In genomic region chr11:67465530-67465929, GRCh38 we compare ENCODE assay signal across 9 cellular contexts. TPM values are rescaled to one million over a fixed set of nuclear protein-coding genes. Genes with fewer than 3 reads are reported as not detected.
DNase-seq lines count a peak whose midpoint lies in the region; ATAC-seq, FAIRE-seq and TF ChIP-seq lines count a peak whose summit lies in the region.
"Not testable (repeated sequence)": the region's sequence is repeated elsewhere in the genome, so short reads cannot be mapped to it uniquely, and the experiment has no call there.
"Had no signal": no experiment of that assay in that cellular context is flagged by ENCODE, and none has a peak within 500 bp of the region (broad histone marks: within the 10 kb centered on the region; RNA-seq: fewer than 3 reads in every experiment).

No MANE protein-coding gene starts in this region.

- not testable (repeated sequence) for H4K20me1 ChIP-seq in SU-DHL-6 (ENCODE audit: low read depth, low read length); keratinocyte (ENCODE audit: control insufficient read depth, extremely low read depth, insufficient read depth, low read length)

- H3K4me3 ChIP-seq in SU-DHL-6 (ENCODE audit: insufficient read depth, low read length, poor library complexity, severe bottlenecking): peak overlapping the region; percentile 63
- peak overlapping the region; percentile 45 to 73 (median 46) for H3K4me3 ChIP-seq in keratinocyte (ENCODE audit: control insufficient read depth in 2 of 3, extremely low read depth in 1 of 3, insufficient read depth in 2 of 3, low read depth in 1 of 3, low read length in 3 of 3)
- peak overlapping the region; percentile 49 for H3K4me3 ChIP-seq in neuron (ENCODE audit: low read length)
- H3K4me3 ChIP-seq in thoracic aorta: not testable (repeated sequence)

- H3K4me1 ChIP-seq in keratinocyte (ENCODE audit: control insufficient read depth, extremely low read depth, insufficient read depth, low read length): peaks cover 23% of the 10 kb centered on the region
- peaks cover 20% of the 10 kb centered on the region for H3K4me1 ChIP-seq in neuron (ENCODE audit: insufficient read depth, low read length)
- peaks cover 10 to 44% of the 10 kb centered on the region in 2 donors for H3K4me1 ChIP-seq in thoracic aorta (ENCODE audit: control insufficient read depth in 1 of 2, low read depth in 2 of 2)

- H3K9me3 Mint-ChIP-seq in CD4-positive, alpha-beta T cell; IgD-negative memory B cell: not testable (repeated sequence)

- TF ChIP-seq POLR2A in erythroblast (IDR thresholded peaks at IDR 0.05; ENCODE audit: low read length): not testable (repeated sequence)

- not testable (repeated sequence) for ATAC-seq in CD4-positive, alpha-beta T cell (ENCODE audit: poor library complexity); thoracic aorta (ENCODE audit: insufficient number of reproducible peaks, low FRiP score, low read depth)

- peak overlapping the region; percentile 93 for H3K27ac Mint-ChIP-seq in CD4-positive, alpha-beta T cell
- peak overlapping the region; percentile 89 to 96 (median 91) for H3K27ac Mint-ChIP-seq in IgD-negative memory B cell

- CTCF ChIA-PET in CD4-positive, alpha-beta T cell (lab: Charles Lee): interaction anchor here (0.7 to 1.6 kb wide), 4 partner anchors 17 to 83 kb away, joined by 3 to 6 read pairs (median 4); partner anchors contain the start of gene AIP

- peaks cover 20% of the 10 kb centered on the region for H3K79me2 ChIP-seq in SU-DHL-6 (ENCODE audit: insufficient read depth, low read length)
- not testable (repeated sequence) for H3K79me2 ChIP-seq in keratinocyte (ENCODE audit: control insufficient read depth, insufficient read depth, low read length)

- H3K9ac ChIP-seq in SU-DHL-6 (ENCODE audit: low read length) (peak overlapping the region; percentile 99), keratinocyte (ENCODE audit: control insufficient read depth, extremely low read depth, insufficient read depth, low read length) (peak overlapping the region; percentile 64)

- not testable (repeated sequence) for H3K27me3 Mint-ChIP-seq in CD4-positive, alpha-beta T cell; IgD-negative memory B cell

- TF ChIP-seq CTCF in CD4-positive, alpha-beta T cell (IDR thresholded peaks at IDR 0.05); SU-DHL-6 (IDR thresholded peaks at IDR 0.05; ENCODE audit: insufficient read depth, low read length, poor library complexity, severe bottlenecking); keratinocyte (optimal IDR thresholded peaks at IDR 0.05 in 1 of 3, IDR thresholded peaks at IDR 0.05 in 1 of 3, conservative IDR thresholded peaks at IDR 0.05 in 1 of 3; ENCODE audit: extremely low read depth in 1 of 3, insufficient read depth in 2 of 3, low read length in 3 of 3); thoracic aorta (IDR thresholded peaks at IDR 0.05): not testable (repeated sequence)

- H3K9me2 ChIP-seq in SU-DHL-6 (replicated peaks; ENCODE audit: insufficient read depth, low read length): not testable (repeated sequence)

- H3K36me3 ChIP-seq in SU-DHL-6 (ENCODE audit: low read length); keratinocyte (ENCODE audit: control insufficient read depth in 2 of 2, extremely low read depth in 1 of 2, insufficient read depth in 2 of 2, low read length in 2 of 2); neuron (ENCODE audit: insufficient read depth, low read length); thoracic aorta: not testable (repeated sequence)

- POLR2A ChIA-PET in CD4-positive, alpha-beta T cell (lab: Charles Lee): interaction anchor here (0.7 to 8.5 kb wide), 16 partner anchors 13 to 194 kb away, joined by 3 to 131 read pairs (median 8); partner anchors contain the start of genes AIP, CORO1B, PPP1CA and PTPRCAP

- not testable (repeated sequence) for H3K27me3 ChIP-seq in CD4-positive, alpha-beta T cell (ENCODE audit: control insufficient read depth, insufficient read depth, low read length); SU-DHL-6 (ENCODE audit: low read length); keratinocyte (ENCODE audit: control insufficient read depth, extremely low read depth, insufficient read depth, low read length); neuron (ENCODE audit: insufficient read depth, low read length); thoracic aorta (replicated peaks; ENCODE audit: insufficient read depth)

- H2AFZ ChIP-seq in SU-DHL-6 (ENCODE audit: low read depth, low read length, severe bottlenecking); keratinocyte (ENCODE audit: control insufficient read depth, low read length); neuron (ENCODE audit: low read depth, low read length): not testable (repeated sequence)

- intact Hi-C loops in CD4-positive, alpha-beta T cell (cut with DNase I, micrococcal nuclease): loop anchor here (2.0 to 5.0 kb wide), 2 partner anchors 19 to 48 kb away; partner anchors contain the start of gene CARNS1 (in 1 of the 2)

- peak overlapping the region; percentile 89 for H3K27ac ChIP-seq in CD4-positive, alpha-beta T cell (ENCODE audit: low read depth, low read length)
- peak overlapping the region; percentile 94 for H3K27ac ChIP-seq in SU-DHL-6 (ENCODE audit: low read depth, low read length)
- peak overlapping the region; percentile 91 for H3K27ac ChIP-seq in angular gyrus (ENCODE audit: low read depth, low read length)
- H3K27ac ChIP-seq in keratinocyte (ENCODE audit: control insufficient read depth, insufficient read depth, low read length): peak overlapping the region; percentile 69
- peak overlapping the region; percentile 81 to 82 for H3K27ac ChIP-seq in thoracic aorta

- DNase-seq in CD4-positive, alpha-beta T cell; keratinocyte (ENCODE audit: low read depth, low spot score); thoracic aorta (ENCODE audit: low spot score): not testable (repeated sequence)
- peak; percentile 50 to 67 for DNase-seq in erythroblast (lab: John Stamatoyannopoulos, UW)

- dilution Hi-C loops in keratinocyte (cut with MboI; ENCODE audit: extremely low pct_ligation_motif_present, low sequenced_read_pairs): not testable (repeated sequence)

- H3K4me2 ChIP-seq in SU-DHL-6 (ENCODE audit: low read depth, low read length, poor library complexity, severe bottlenecking) (peak overlapping the region; percentile 89), keratinocyte (ENCODE audit: control insufficient read depth, extremely low read depth, insufficient read depth, low read depth, low read length) (peak overlapping the region; percentile 76)

- H3F3A ChIP-seq in SU-DHL-6 (ENCODE audit: insufficient read depth): peaks cover 52% of the 10 kb centered on the region

- H3K9me3 ChIP-seq in CD4-positive, alpha-beta T cell (ENCODE audit: control insufficient read depth, low read length); SU-DHL-6 (ENCODE audit: insufficient read depth, low read length); keratinocyte (ENCODE audit: control insufficient read depth, low read depth, low read length); neuron (ENCODE audit: low read length); thoracic aorta: not testable (repeated sequence)

- peaks cover 43% of the 10 kb centered on the region for H3K4me1 Mint-ChIP-seq in CD4-positive, alpha-beta T cell (ENCODE audit: low read depth)
- H3K4me1 Mint-ChIP-seq in IgD-negative memory B cell: peaks cover 12 to 25% (median 21%) of the 10 kb centered on the region in 3 donors

- H3K4me3 Mint-ChIP-seq in CD4-positive, alpha-beta T cell: peak overlapping the region; percentile 89
- H3K4me3 Mint-ChIP-seq in IgD-negative memory B cell: peak overlapping the region; percentile 86 to 96 (median 93)

- FAIRE-seq in keratinocyte (lab: Jason Lieb, UNC): not testable (repeated sequence)

- H3K9me1 ChIP-seq in keratinocyte (ENCODE audit: control insufficient read depth, extremely low read depth, insufficient read depth, low read length): not testable (repeated sequence)

- H3K36me3 Mint-ChIP-seq in CD4-positive, alpha-beta T cell (ENCODE audit: low read depth); IgD-negative memory B cell: not testable (repeated sequence)

RNA-seq across cellular contexts. Expression of gene TMEM134, which starts 3.5 kb away (rescaled TPM):
- total RNA-seq in CD4-positive, alpha-beta T cell: 10 to 100 TPM; 49.9 to 52.4 TPM
- polyA plus RNA-seq in IgD-negative memory B cell (272 TPM), keratinocyte (24.7 to 71.1 TPM (median 40.4 TPM) in 3 replicates)
- polyA plus RNA-seq in keratinocyte (2011; ENCODE audit: low read depth): 10.7 TPM
- 27.0 and 78.9 TPM in 2 replicates for polyA plus RNA-seq in keratinocyte (2011; cell fraction: cytosol; rRNA removed)
- polyA plus RNA-seq in keratinocyte (2011; cell fraction: nucleus; rRNA removed): 37.4 and 52.6 TPM in 2 replicates
- 42.7 and 77.6 TPM in 2 replicates for polyA plus RNA-seq in keratinocyte (2012; ENCODE audit: low replicate concordance)
- polyA minus RNA-seq in keratinocyte: 7.9 to 18.5 TPM (median 12.6 TPM) in 3 replicates
- polyA minus RNA-seq in keratinocyte (2011; cell fraction: cytosol; rRNA and poly(A)+ RNA removed): 43.0 TPM
- 6.6 and 11.0 TPM in 2 replicates for polyA minus RNA-seq in keratinocyte (2011; cell fraction: nucleus; rRNA and poly(A)+ RNA removed)
- 10 to 100 TPM; 66.7 to 67.7 TPM for total RNA-seq in thoracic aorta

RNA-seq across cellular contexts. Expression of gene CABP4, which starts 10.4 kb away (rescaled TPM):
- total RNA-seq in CD4-positive, alpha-beta T cell: 1 to 10 TPM; 7.5 to 8.5 TPM
- polyA plus RNA-seq in IgD-negative memory B cell (3.9 TPM), keratinocyte (not detected in 3 replicates)
- polyA plus RNA-seq in keratinocyte (2011; ENCODE audit: low read depth): 0.10 TPM
- polyA plus RNA-seq in keratinocyte (2011; cell fraction: cytosol; rRNA removed): not detected in 2 replicates
- polyA plus RNA-seq in keratinocyte (2011; cell fraction: nucleus; rRNA removed): not detected in 2 replicates
- polyA plus RNA-seq in keratinocyte (2012; ENCODE audit: low replicate concordance): not detected in 2 replicates
- polyA minus RNA-seq in keratinocyte: not detected in 3 replicates
- not detected for polyA minus RNA-seq in keratinocyte (2011; cell fraction: cytosol; rRNA and poly(A)+ RNA removed)
- not detected in 2 replicates for polyA minus RNA-seq in keratinocyte (2011; cell fraction: nucleus; rRNA and poly(A)+ RNA removed)
- total RNA-seq in thoracic aorta: 1 to 10 TPM; 5.3 to 5.7 TPM

RNA-seq across cellular contexts. Expression of gene GPR152, which starts 13.0 kb away (rescaled TPM):
- not detected for total RNA-seq in CD4-positive, alpha-beta T cell
- 1.8 TPM for polyA plus RNA-seq in IgD-negative memory B cell
- not detected in 3 replicates for polyA plus RNA-seq in keratinocyte
- not detected for polyA plus RNA-seq in keratinocyte (2011; ENCODE audit: low read depth)
- not detected in 2 replicates for polyA plus RNA-seq in keratinocyte (2011; cell fraction: cytosol; rRNA removed)
- not detected in 2 replicates for polyA plus RNA-seq in keratinocyte (2011; cell fraction: nucleus; rRNA removed)
- polyA plus RNA-seq in keratinocyte (2012; ENCODE audit: low replicate concordance): not detected in 2 replicates
- polyA minus RNA-seq in keratinocyte: not detected in 3 replicates
- polyA minus RNA-seq in keratinocyte (2011; cell fraction: cytosol; rRNA and poly(A)+ RNA removed): not detected
- not detected in 2 replicates for polyA minus RNA-seq in keratinocyte (2011; cell fraction: nucleus; rRNA and poly(A)+ RNA removed)
- total RNA-seq in thoracic aorta: not detected
- total RNA-seq: left lobe of liver had no signal

RNA-seq across cellular contexts. Expression of gene AIP, which starts 17.3 kb away (rescaled TPM):
- total RNA-seq in CD4-positive, alpha-beta T cell: 100 to 1,000 TPM; 115 to 117 TPM
- 158 TPM for polyA plus RNA-seq in IgD-negative memory B cell
- polyA plus RNA-seq in keratinocyte: 32.5 to 42.9 TPM (median 35.3 TPM) in 3 replicates
- 35.4 TPM for polyA plus RNA-seq in keratinocyte (2011; ENCODE audit: low read depth)
- polyA plus RNA-seq in keratinocyte (2011; cell fraction: cytosol; rRNA removed): 25.8 and 44.9 TPM in 2 replicates
- polyA plus RNA-seq in keratinocyte (2011; cell fraction: nucleus; rRNA removed): 26.3 and 35.1 TPM in 2 replicates
- polyA plus RNA-seq in keratinocyte (2012; ENCODE audit: low replicate concordance): 34.4 and 36.4 TPM in 2 replicates
- 19.2 to 23.7 TPM (median 22.6 TPM) in 3 replicates for polyA minus RNA-seq in keratinocyte
- polyA minus RNA-seq in keratinocyte (2011; cell fraction: cytosol; rRNA and poly(A)+ RNA removed): 26.3 TPM
- polyA minus RNA-seq in keratinocyte (2011; cell fraction: nucleus; rRNA and poly(A)+ RNA removed): 10.3 and 11.4 TPM in 2 replicates
- total RNA-seq in thoracic aorta: 10 to 100 TPM; 64.8 to 76.9 TPM

RNA-seq across cellular contexts. Expression of gene CORO1B, which starts 22.3 kb away (rescaled TPM):
- total RNA-seq in CD4-positive, alpha-beta T cell: 10 to 100 TPM; 25.8 to 30.2 TPM
- 19.9 TPM for polyA plus RNA-seq in IgD-negative memory B cell
- polyA plus RNA-seq in keratinocyte: 49.2 to 91.4 TPM (median 58.5 TPM) in 3 replicates
- polyA plus RNA-seq in keratinocyte (2011; ENCODE audit: low read depth): 26.4 TPM
- polyA plus RNA-seq in keratinocyte (2011; cell fraction: cytosol; rRNA removed): 30.5 and 97.4 TPM in 2 replicates
- 61.6 and 70.1 TPM in 2 replicates for polyA plus RNA-seq in keratinocyte (2011; cell fraction: nucleus; rRNA removed)
- polyA plus RNA-seq in keratinocyte (2012; ENCODE audit: low replicate concordance): 46.1 and 68.2 TPM in 2 replicates
- 53.2 to 94.1 TPM (median 66.5 TPM) in 3 replicates for polyA minus RNA-seq in keratinocyte
- 147 TPM for polyA minus RNA-seq in keratinocyte (2011; cell fraction: cytosol; rRNA and poly(A)+ RNA removed)
- polyA minus RNA-seq in keratinocyte (2011; cell fraction: nucleus; rRNA and poly(A)+ RNA removed): 34.1 and 41.6 TPM in 2 replicates
- total RNA-seq in thoracic aorta: 10 to 100 TPM; 50.0 to 88.3 TPM
